In genomic region chr1:203402609-203403337, GRCh38 we compare ENCODE assay signal across 8 cellular contexts. TPM values are rescaled to one million over a fixed set of nuclear protein-coding genes. Genes with fewer than 3 reads are reported as not detected.
A peak's percentile ranks its signal among the peaks of the same experiment; 100 is the strongest.
DNase-seq lines count a peak whose midpoint lies in the region; ATAC-seq and TF ChIP-seq lines count a peak whose summit lies in the region.
"Had no signal": no experiment of that assay in that cellular context is flagged by ENCODE, and none has a peak within 500 bp of the region (broad histone marks: within the 10 kb centered on the region; RNA-seq: fewer than 3 reads in every experiment).

No MANE protein-coding gene starts in this region.

- H3K4me1 ChIP-seq in mesendoderm (ENCODE audit: control insufficient read depth, low read depth, low read length) = peaks cover 12% of the 10 kb centered on the region
- H3K4me1 ChIP-seq in vagina = peaks cover 61% of the 10 kb centered on the region

- no peak overlapping the region for H3K4ac ChIP-seq in mesendoderm (ENCODE audit: low read depth, low read length)

- peak overlapping the region; percentile 64 for H2BK5ac ChIP-seq in mesendoderm (ENCODE audit: low read length)

- H3K23ac ChIP-seq in mesendoderm (ENCODE audit: low read length) = no peak overlapping the region

- WGBS in mesendoderm (ENCODE audit: extremely low coverage, insufficient coverage, low lambda C conversion rate) = no CpG with 5 or more reads among the region's 6 CpGs

- H3K4me2 ChIP-seq in mesendoderm (ENCODE audit: low read length) = no peak overlapping the region

- H3K79me2 ChIP-seq in mesendoderm (ENCODE audit: control insufficient read depth, insufficient read depth, low read length) = no peaks in the 10 kb centered on the region

- H4K8ac ChIP-seq in mesendoderm (ENCODE audit: low read depth, low read length) = no peak overlapping the region

- H3K79me1 ChIP-seq in mesendoderm (ENCODE audit: low read length) = no peaks in the 10 kb centered on the region

- no peak for TF ChIP-seq POLR2A in vagina (IDR thresholded peaks at IDR 0.05)

- no peak overlapping the region for H2BK120ac ChIP-seq in mesendoderm (ENCODE audit: low read depth, low read length)

- H3K36me3 ChIP-seq in mesendoderm (ENCODE audit: control insufficient read depth, insufficient read depth, low read length) (no peaks in the 10 kb centered on the region), vagina (no peaks in the 10 kb centered on the region), MG63 (no peaks in the 10 kb centered on the region)

- H4K5ac ChIP-seq in mesendoderm (ENCODE audit: low read length) = peak overlapping the region; percentile 42

- H3K27me3 ChIP-seq in dorsolateral prefrontal cortex (no peaks in the 10 kb centered on the region), mesendoderm (ENCODE audit: insufficient read depth, low read length, poor library complexity) (no peaks in the 10 kb centered on the region), vagina (no peaks in the 10 kb centered on the region), MG63 (peaks cover 7% of the 10 kb centered on the region)

- DNase-seq in NOMO-1 treated with DMSO at 0.1 percent for 48 hours (lab: John Stamatoyannopoulos, UW; ENCODE audit: unreplicated experiment) (peak; percentile 98), dorsolateral prefrontal cortex (no peak), mesendoderm (no peak), vagina (ENCODE audit: extremely low spot score in 2 of 2) (peak in 1 of 2 donors; percentile 86), MG63 (no peak)
- DNase-seq in stimulated activated CD4-positive, alpha-beta T cell treated with anti-CD3 and anti-CD28 coated beads, Interleukin-2, amount 100 ng/mL, for 48 hours = no peak
- DNase-seq: activated CD8-positive, alpha-beta memory T cell treated with anti-CD3 and anti-CD28 coated beads, Interleukin-2, amount 10 ng/mL, durations not matched to agents 7 days and 5 days had no signal

- ATAC-seq in HG03045 (IDR thresholded peaks at IDR 0.05; ENCODE audit: unreplicated experiment) = no peak
- ATAC-seq: activated CD8-positive, alpha-beta memory T cell treated with anti-CD3 and anti-CD28 coated beads, Interleukin-2, amount 10 ng/mL, durations not matched to agents 7 days and 5 days had no signal

- intact Hi-C loops in dorsolateral prefrontal cortex (cut with DNase I) = loop anchor here in 1 of 2 donors (5.0 kb wide), 1 partner anchor 55 kb away; no protein-coding TSS in a partner anchor
- intact Hi-C loops in vagina (cut with DNase I) = no loop called here

- no peak overlapping the region for H3K9ac ChIP-seq in mesendoderm (ENCODE audit: low read length)

- H3K18ac ChIP-seq in mesendoderm (ENCODE audit: low read length) = no peak overlapping the region

- peak overlapping the region; percentile 59 for H3K56ac ChIP-seq in mesendoderm (ENCODE audit: low read length)

- no peaks in the 10 kb centered on the region for H3K9me3 ChIP-seq in vagina
- H3K9me3 ChIP-seq in MG63 = 0 out of 2 replicates have a peak, but pooled peaks cover 3% of the 10 kb centered on the region

- H3K4me3 ChIP-seq in dorsolateral prefrontal cortex = peak overlapping the region in 2 of 59 donors; percentile 6 to 24
- H3K4me3 ChIP-seq in mesendoderm (ENCODE audit: low read length) = no peak overlapping the region
- H3K4me3 ChIP-seq in vagina = no peak overlapping the region
- no peak overlapping the region for H3K4me3 ChIP-seq in MG63

- H3K27ac ChIP-seq in dorsolateral prefrontal cortex (peak overlapping the region; percentile 28 to 93 (median 82)), mesendoderm (ENCODE audit: low read depth, low read length) (no peak overlapping the region), vagina (peak overlapping the region; percentile 91)

- TF ChIP-seq CTCF in dorsolateral prefrontal cortex (IDR thresholded peaks at IDR 0.05 in 54 of 56, conservative IDR thresholded peaks at IDR 0.05 in 2 of 56; ENCODE audit: low read depth in 1 of 56, partially characterized antibody in 56 of 56) (peak in 4 of 56 donors; percentile 13 to 29 (median 14)), vagina (IDR thresholded peaks at IDR 0.05) (no peak)

- peak overlapping the region; percentile 15 for H2AK5ac ChIP-seq in mesendoderm (ENCODE audit: low read length)

- no peak overlapping the region for H2BK15ac ChIP-seq in mesendoderm (replicated peaks; ENCODE audit: low read depth)

RNA-seq across cellular contexts. Expression of gene FMOD, which starts 51.9 kb away (rescaled TPM):
- 10 to 100 TPM in 7 of 120 experiments, 1 to 10 TPM in 108, under 1 TPM in 5; 0.38 to 15.4 (median 2.9) TPM for total RNA-seq in dorsolateral prefrontal cortex
- 0.45 TPM for polyA plus RNA-seq in mesendoderm (2013, experiment 1 of 2)
- 0.34 TPM for polyA plus RNA-seq in mesendoderm (2013, experiment 2 of 2)
- total RNA-seq in vagina = 80.3 TPM
- not detected in 2 replicates for total RNA-seq in MG63 (2014; rRNA removed; shearing (Covaris generic); ENCODE audit: low replicate concordance)
